In genomic region chr21:35005825-35006224, GRCh38 we compare ENCODE assay signal across 15 cellular contexts.
"Had no signal": no experiment of that assay in that cellular context is flagged by ENCODE, and none has a peak within 500 bp of the region (broad histone marks: within the 10 kb centered on the region; RNA-seq: fewer than 3 reads in every experiment).

No MANE protein-coding gene starts in this region.

- H3K9me3 ChIP-seq: body of pancreas, esophagus squamous epithelium, thyroid gland had no signal

- H3K27ac Mint-ChIP-seq: activated naive CD4-positive, alpha-beta T cell treated with anti-CD3 and anti-CD28 coated beads, Interleukin-2, amount 10 ng/mL, durations not matched to agents 7 days and 5 days; stimulated activated naive B cell treated with anti-CD40 and anti-IgM and Interleukin-4, amounts not matched to agents 10 μg/mL and 1 μg/mL and 100 μg/mL, for 72 hours had no signal

- H3K36me3 ChIP-seq: esophagus squamous epithelium, thyroid gland had no signal

- H3K4me3 Mint-ChIP-seq: activated naive CD4-positive, alpha-beta T cell treated with anti-CD3 and anti-CD28 coated beads, Interleukin-2, amount 10 ng/mL, durations not matched to agents 7 days and 5 days; stimulated activated naive B cell treated with anti-CD40 and anti-IgM and Interleukin-4, amounts not matched to agents 10 μg/mL and 1 μg/mL and 100 μg/mL, for 72 hours had no signal

- H3K4me3 ChIP-seq: body of pancreas, esophagus squamous epithelium, thyroid gland had no signal

- FAIRE-seq: endothelial cell of umbilical vein, urothelium cell line had no signal

- H3K27ac ChIP-seq: body of pancreas, esophagus squamous epithelium, foreskin keratinocyte, thyroid gland had no signal

- DNase-seq: activated CD4-positive, alpha-beta T cell treated with anti-CD3 and anti-CD28 coated beads, Interleukin-2, amount 50 U/mL, for 1 hour; activated naive CD4-positive, alpha-beta T cell treated with anti-CD3 and anti-CD28 coated beads, Interleukin-2, amount 10 ng/mL, durations not matched to agents 7 days and 5 days; body of pancreas; central memory CD4-positive, alpha-beta T cell; cortex of kidney; effector CD4-positive, alpha-beta T cell; esophagus squamous epithelium; foreskin keratinocyte; stimulated activated CD4-positive, alpha-beta T cell treated with anti-CD3 and anti-CD28 coated beads, Interleukin-2, amount 100 ng/mL, for 48 hours; stimulated activated naive B cell treated with anti-CD40 and anti-IgM and Interleukin-4, amounts not matched to agents 10 μg/mL and 1 μg/mL and 100 μg/mL, for 72 hours; T-helper 9 cell; thyroid gland had no signal

- H3K27me3 Mint-ChIP-seq: activated naive CD4-positive, alpha-beta T cell treated with anti-CD3 and anti-CD28 coated beads, Interleukin-2, amount 10 ng/mL, durations not matched to agents 7 days and 5 days; stimulated activated naive B cell treated with anti-CD40 and anti-IgM and Interleukin-4, amounts not matched to agents 10 μg/mL and 1 μg/mL and 100 μg/mL, for 72 hours had no signal

- H3K9me3 Mint-ChIP-seq: activated naive CD4-positive, alpha-beta T cell treated with anti-CD3 and anti-CD28 coated beads, Interleukin-2, amount 10 ng/mL, durations not matched to agents 7 days and 5 days; activated T-helper 2 cell treated with anti-CD3 and anti-CD28 coated beads, Interferon-gamma antibody, Interleukin-2, Interleukin-4, amounts not matched to agents 10 μg/mL and 5 μg/mL and 100 μg/mL, durations not matched to agents 14 hours and 24 hours and 36 hours; stimulated activated naive B cell treated with anti-CD40 and anti-IgM and Interleukin-4, amounts not matched to agents 10 μg/mL and 1 μg/mL and 100 μg/mL, for 72 hours had no signal

- H3K4me1 ChIP-seq: body of pancreas, esophagus squamous epithelium, thyroid gland had no signal

- H3K27me3 ChIP-seq: body of pancreas, esophagus squamous epithelium, foreskin keratinocyte, thyroid gland had no signal

- ATAC-seq: body of pancreas; foreskin keratinocyte; stimulated activated naive B cell treated with anti-CD40 and anti-IgM and Interleukin-4, amounts not matched to agents 10 μg/mL and 1 μg/mL and 100 μg/mL, for 72 hours had no signal
